In the genomic region with DNA sequence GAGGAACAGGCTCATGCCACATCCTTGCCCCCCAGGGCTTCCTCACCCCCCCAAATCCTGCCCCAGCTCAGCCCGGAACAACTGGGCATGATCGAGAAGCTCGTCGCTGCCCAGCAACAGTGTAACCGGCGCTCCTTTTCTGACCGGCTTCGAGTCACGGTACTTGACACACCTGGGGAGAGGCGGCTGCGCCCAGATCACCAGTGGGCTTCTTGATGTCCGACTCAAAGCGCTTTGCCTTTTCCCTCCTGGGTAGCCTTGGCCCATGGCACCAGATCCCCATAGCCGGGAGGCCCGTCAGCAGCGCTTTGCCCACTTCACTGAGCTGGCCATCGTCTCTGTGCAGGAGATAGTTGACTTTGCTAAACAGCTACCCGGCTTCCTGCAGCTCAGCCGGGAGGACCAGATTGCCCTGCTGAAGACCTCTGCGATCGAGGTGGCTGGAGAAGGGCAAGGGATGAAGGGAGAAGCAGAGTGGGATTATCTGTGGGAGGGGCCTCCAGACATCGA, we compare ENCODE assay signal across 26 cellular contexts.
"Had no signal": no experiment of that assay in that cellular context is flagged by ENCODE, and none has a peak within 500 bp of the region (broad histone marks: within the 10 kb centered on the region; RNA-seq: fewer than 3 reads in every experiment).

No MANE protein-coding gene starts in this region.

- ATAC-seq: body of pancreas, gastroesophageal sphincter, right lobe of liver had no signal

- H3K9me3 ChIP-seq: adrenal gland, body of pancreas, gastroesophageal sphincter, left ventricle myocardium inferior, neutrophil, right lobe of liver, stomach, suprapubic skin, tibial artery had no signal

- H3K27me3 ChIP-seq: adrenal gland, body of pancreas, cardiac muscle cell, dorsolateral prefrontal cortex, gastroesophageal sphincter, hepatocyte, neutrophil, right lobe of liver, stomach, suprapubic skin, tibial artery had no signal

- H3K27ac ChIP-seq: adrenal gland, body of pancreas, cardiac muscle cell, coronary artery, dorsolateral prefrontal cortex, gastroesophageal sphincter, hepatocyte, left ventricle myocardium inferior, neutrophil, right lobe of liver, SK-N-MC, stomach, suprapubic skin, tibial artery had no signal

- H3K36me3 ChIP-seq: cardiac muscle cell, neutrophil had no signal

- H3K4me3 Mint-ChIP-seq: nephron had no signal

- H3K27ac Mint-ChIP-seq: nephron had no signal

- DNase-seq: activated CD4-positive, alpha-beta T cell treated with anti-CD3 and anti-CD28 coated beads for 1 hour; activated CD8-positive, alpha-beta memory T cell treated with anti-CD3 and anti-CD28 coated beads for 24 hours; activated gamma-delta T cell; activated naive CD4-positive, alpha-beta T cell treated with anti-CD3 and anti-CD28 coated beads, Interleukin-2, amount 50 U/mL, for 16 hours; activated T-cell treated with anti-CD3 and anti-CD28 coated beads, Interleukin-2, amount 50 U/mL, for 1 hour; adrenal gland; body of pancreas; cerebellar nuclear complex; dorsolateral prefrontal cortex; effector memory CD4-positive, alpha-beta T cell; erythroblast; islet precursor cell; left ventricle myocardium inferior; right lobe of liver; stimulated activated CD4-positive, alpha-beta T cell treated with anti-CD3 and anti-CD28 coated beads, Interleukin-12 subunit alpha, Interleukin-12 subunit beta, amount 100 ng/mL, for 4 hours; stimulated activated CD4-positive, alpha-beta T cell treated with anti-CD3 and anti-CD28 coated beads, Interleukin-4, amount 100 ng/mL, for 1 hour; stomach; tibial artery had no signal

- H3K4me3 ChIP-seq: adrenal gland, body of pancreas, cardiac muscle cell, coronary artery, dorsolateral prefrontal cortex, gastroesophageal sphincter, hepatocyte, left ventricle myocardium inferior, right lobe of liver, SK-N-MC, stomach, suprapubic skin, tibial artery had no signal

- H3K9me3 Mint-ChIP-seq: nephron had no signal
